ENCODE assay signal across 8 cellular contexts in genomic region chr5:130871346-130872086, GRCh38.
DNase-seq lines count a peak whose midpoint lies in the region; ATAC-seq, FAIRE-seq and TF ChIP-seq lines count a peak whose summit lies in the region.

No MANE protein-coding gene starts in this region.

- FAIRE-seq in pancreas (lab: Jason Lieb, UNC): no peak

- no peaks in the 10 kb centered on the region for H3K4me1 ChIP-seq in pancreas

- DNase-seq in GM04503 (ENCODE audit: low read depth) (peak; percentile 49), epithelial cell of proximal tubule (ENCODE audit: low read depth) (peak; percentile 9), pancreas (peak in 1 of 6 donors; percentile 26), NCI-H187 treated with DMSO at 0.1 percent for 48 hours (lab: John Stamatoyannopoulos, UW) (no peak), C1 segment of cervical spinal cord (lab: John Stamatoyannopoulos, UW) (no peak)
- peak; percentile 84 for DNase-seq in activated CD4-positive, alpha-beta T cell treated with anti-CD3 and anti-CD28 coated beads, Interleukin-2, amount 10 ng/mL, durations not matched to agents 24 days and 14 days

- no peak for TF ChIP-seq EP300 in Ishikawa (IDR thresholded peaks at IDR 0.05; ENCODE audit: borderline replicate concordance)

- H3K4me3 ChIP-seq in epithelial cell of proximal tubule (ENCODE audit: low read depth, low read length) (no peak overlapping the region), pancreas (no peak overlapping the region)

- peak; percentile 65 for TF ChIP-seq RAD21 in Ishikawa (IDR thresholded peaks at IDR 0.05; ENCODE audit: low read depth)

- no peaks in the 10 kb centered on the region for H3K9me3 Mint-ChIP-seq in activated CD4-positive, alpha-beta T cell treated with anti-CD3 and anti-CD28 coated beads, Interleukin-2, amount 10 ng/mL, durations not matched to agents 24 days and 14 days

- ATAC-seq in GM21423 (IDR thresholded peaks at IDR 0.05; ENCODE audit: unreplicated experiment) (peak; percentile 76), pancreas (peak in 3 of 4 donors; percentile 62 to 72 (median 62))

- H3K36me3 Mint-ChIP-seq in activated CD4-positive, alpha-beta T cell treated with anti-CD3 and anti-CD28 coated beads, Interleukin-2, amount 10 ng/mL, durations not matched to agents 24 days and 14 days (ENCODE audit: low read depth): no peaks in the 10 kb centered on the region

- H3K9me3 ChIP-seq in pancreas: no peaks in the 10 kb centered on the region

- H3K27ac ChIP-seq in pancreas: no peak overlapping the region

- H3K27ac Mint-ChIP-seq in activated CD4-positive, alpha-beta T cell treated with anti-CD3 and anti-CD28 coated beads, Interleukin-2, amount 10 ng/mL, durations not matched to agents 24 days and 14 days: no peak overlapping the region

- H3K27me3 Mint-ChIP-seq in activated CD4-positive, alpha-beta T cell treated with anti-CD3 and anti-CD28 coated beads, Interleukin-2, amount 10 ng/mL, durations not matched to agents 24 days and 14 days: no peaks in the 10 kb centered on the region

- no peak overlapping the region for H3K4me3 Mint-ChIP-seq in activated CD4-positive, alpha-beta T cell treated with anti-CD3 and anti-CD28 coated beads, Interleukin-2, amount 10 ng/mL, durations not matched to agents 24 days and 14 days

- no peaks in the 10 kb centered on the region for H3K36me3 ChIP-seq in pancreas

- intact Hi-C loops in activated CD4-positive, alpha-beta T cell treated with anti-CD3 and anti-CD28 coated beads, Interleukin-2, amount 10 ng/mL, durations not matched to agents 24 days and 14 days (cut with micrococcal nuclease): loop anchor here (1.0 to 5.0 kb wide), 2 partner anchors 196 to 239 kb away; no protein-coding TSS in a partner anchor
- intact Hi-C loops in pancreas (cut with DNase I): no loop called here

- WGBS in pancreas, 2 donors: 36 to 45% methylated on average over 7 of the region's 7 CpGs

- no peaks in the 10 kb centered on the region for H3K27me3 ChIP-seq in pancreas

- TF ChIP-seq CTCF in epithelial cell of proximal tubule (conservative IDR thresholded peaks at IDR 0.05; ENCODE audit: low read depth, low read length) (peak; percentile 67), pancreas (IDR thresholded peaks at IDR 0.05) (peak; percentile 30 to 50 (median 48))

- no peaks in the 10 kb centered on the region for H3K4me1 Mint-ChIP-seq in activated CD4-positive, alpha-beta T cell treated with anti-CD3 and anti-CD28 coated beads, Interleukin-2, amount 10 ng/mL, durations not matched to agents 24 days and 14 days

TF ChIP-seq in Ishikawa, 13 proteins besides CTCF, POLR2A, EP300 and RAD21:
- no peak for TF ChIP-seq NFIC (IDR thresholded peaks at IDR 0.05)
- no peak for TF ChIP-seq TCF12 (IDR thresholded peaks at IDR 0.05; ENCODE audit: low read depth)
- TF ChIP-seq EGR1 (IDR thresholded peaks at IDR 0.05): no peak
- no peak for TF ChIP-seq MAX (IDR thresholded peaks at IDR 0.05)
- TF ChIP-seq CEBPB (IDR thresholded peaks at IDR 0.05): no peak
- TF ChIP-seq USF1 (IDR thresholded peaks at IDR 0.05): no peak
- no peak for TF ChIP-seq YY1 (IDR thresholded peaks at IDR 0.05; ENCODE audit: low read depth)
- no peak for TF ChIP-seq FOXM1 (IDR thresholded peaks at IDR 0.05; ENCODE audit: borderline replicate concordance, low read depth)
- no peak for TF ChIP-seq ZBTB7A (IDR thresholded peaks at IDR 0.05; ENCODE audit: low read depth)
- no peak for TF ChIP-seq CREB1 (IDR thresholded peaks at IDR 0.05; ENCODE audit: low read depth)
- no peak for TF ChIP-seq TAF1 (IDR thresholded peaks at IDR 0.05; ENCODE audit: low read depth)
- no peak for TF ChIP-seq TEAD4 (IDR thresholded peaks at IDR 0.05)
- TF ChIP-seq, protein P1, sequence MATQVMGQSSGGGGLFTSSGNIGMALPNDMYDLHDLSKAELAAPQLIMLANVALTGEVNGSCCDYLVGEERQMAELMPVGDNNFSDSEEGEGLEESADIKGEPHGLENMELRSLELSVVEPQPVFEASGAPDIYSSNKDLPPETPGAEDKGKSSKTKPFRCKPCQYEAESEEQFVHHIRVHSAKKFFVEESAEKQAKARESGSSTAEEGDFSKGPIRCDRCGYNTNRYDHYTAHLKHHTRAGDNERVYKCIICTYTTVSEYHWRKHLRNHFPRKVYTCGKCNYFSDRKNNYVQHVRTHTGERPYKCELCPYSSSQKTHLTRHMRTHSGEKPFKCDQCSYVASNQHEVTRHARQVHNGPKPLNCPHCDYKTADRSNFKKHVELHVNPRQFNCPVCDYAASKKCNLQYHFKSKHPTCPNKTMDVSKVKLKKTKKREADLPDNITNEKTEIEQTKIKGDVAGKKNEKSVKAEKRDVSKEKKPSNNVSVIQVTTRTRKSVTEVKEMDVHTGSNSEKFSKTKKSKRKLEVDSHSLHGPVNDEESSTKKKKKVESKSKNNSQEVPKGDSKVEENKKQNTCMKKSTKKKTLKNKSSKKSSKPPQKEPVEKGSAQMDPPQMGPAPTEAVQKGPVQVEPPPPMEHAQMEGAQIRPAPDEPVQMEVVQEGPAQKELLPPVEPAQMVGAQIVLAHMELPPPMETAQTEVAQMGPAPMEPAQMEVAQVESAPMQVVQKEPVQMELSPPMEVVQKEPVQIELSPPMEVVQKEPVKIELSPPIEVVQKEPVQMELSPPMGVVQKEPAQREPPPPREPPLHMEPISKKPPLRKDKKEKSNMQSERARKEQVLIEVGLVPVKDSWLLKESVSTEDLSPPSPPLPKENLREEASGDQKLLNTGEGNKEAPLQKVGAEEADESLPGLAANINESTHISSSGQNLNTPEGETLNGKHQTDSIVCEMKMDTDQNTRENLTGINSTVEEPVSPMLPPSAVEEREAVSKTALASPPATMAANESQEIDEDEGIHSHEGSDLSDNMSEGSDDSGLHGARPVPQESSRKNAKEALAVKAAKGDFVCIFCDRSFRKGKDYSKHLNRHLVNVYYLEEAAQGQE (IDR thresholded peaks at IDR 0.05; ENCODE audit: low read depth): no peak

Comparison
In these comparisons a context has a peak if more than half of its experiments do, and no peak if none do; other contexts are left out.
1. DNase-seq: peak in GM04503 (single experiment), activated CD4-positive, alpha-beta T cell treated with anti-CD3 and anti-CD28 coated beads, Interleukin-2, amount 10 ng/mL, durations not matched to agents 24 days and 14 days (single experiment) and epithelial cell of proximal tubule (single experiment); none in NCI-H187 treated with DMSO at 0.1 percent for 48 hours (single experiment) and C1 segment of cervical spinal cord (0 of 14).